In the genomic region with DNA sequence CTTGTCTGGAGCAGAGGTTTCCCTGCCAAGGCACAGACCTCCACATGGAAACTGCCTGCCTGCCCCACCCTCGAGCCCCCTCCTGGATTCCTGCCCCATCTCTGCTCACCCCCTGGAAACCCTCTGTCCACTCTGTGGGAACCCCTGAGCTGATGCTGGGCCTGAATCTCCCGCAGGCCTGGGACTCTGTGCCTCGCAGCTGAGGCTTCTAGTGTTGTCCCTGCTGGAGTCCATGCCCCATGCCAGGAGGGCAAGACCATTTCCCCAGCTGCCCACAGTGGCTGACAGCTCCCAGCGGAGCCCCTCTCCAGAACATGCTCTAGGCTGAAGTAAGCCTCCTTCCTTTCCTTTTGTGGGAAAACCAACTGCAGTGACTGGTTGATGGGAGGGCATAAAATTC, we compare ENCODE assay signal across 24 cellular contexts. TPM values are rescaled to one million over a fixed set of nuclear protein-coding genes. Genes with fewer than 3 reads are reported as not detected.
"Had no signal": no experiment of that assay in that cellular context is flagged by ENCODE, and none has a peak within 500 bp of the region (broad histone marks: within the 10 kb centered on the region; RNA-seq: fewer than 3 reads in every experiment).

No MANE protein-coding gene starts in this region.

- H3K9me3 Mint-ChIP-seq: activated B cell treated with CpG ODN at 0.5 μM for 24 hours; activated CD8-positive, alpha-beta T cell treated with anti-CD3 and anti-CD28 coated beads for 36 hours; activated naive CD4-positive, alpha-beta T cell treated with anti-CD3 and anti-CD28 coated beads, Interleukin-2, amount 50 U/mL, for 24 hours; activated naive CD8-positive, alpha-beta T cell treated with anti-CD3 and anti-CD28 coated beads, Interleukin-2, amount 50 U/mL, for 24 hours; activated T-cell treated with anti-CD3 and anti-CD28 coated beads, Interleukin-2, amount 50 U/mL, for 4 hours; activated T-helper 17 cell treated with anti-CD3 and anti-CD28 coated beads, Interleukin-2, amount 50 U/mL, for 72 hours; effector memory CD8-positive, alpha-beta T cell; naive B cell; T-helper 2 cell treated with Interferon-gamma antibody and Interleukin-4, amounts not matched to agents 5 μg/mL and 100 μg/mL, for 36 hours; type B pancreatic cell had no signal

- H3K27me3 ChIP-seq: colonic mucosa, heart right ventricle, right atrium auricular region, spleen, uterus had no signal

- H3K36me3 ChIP-seq: colonic mucosa, heart right ventricle, left ventricle myocardium inferior, right atrium auricular region, spleen, uterus had no signal

- H3K4me3 Mint-ChIP-seq: activated B cell treated with CpG ODN at 0.5 μM for 24 hours; activated CD8-positive, alpha-beta T cell treated with anti-CD3 and anti-CD28 coated beads for 36 hours; activated naive CD4-positive, alpha-beta T cell treated with anti-CD3 and anti-CD28 coated beads, Interleukin-2, amount 50 U/mL, for 24 hours; activated naive CD8-positive, alpha-beta T cell treated with anti-CD3 and anti-CD28 coated beads, Interleukin-2, amount 50 U/mL, for 24 hours; activated T-cell treated with anti-CD3 and anti-CD28 coated beads, Interleukin-2, amount 50 U/mL, for 4 hours; activated T-helper 17 cell treated with anti-CD3 and anti-CD28 coated beads, Interleukin-2, amount 50 U/mL, for 72 hours; effector memory CD8-positive, alpha-beta T cell; naive B cell; T-helper 2 cell treated with Interferon-gamma antibody and Interleukin-4, amounts not matched to agents 5 μg/mL and 100 μg/mL, for 36 hours; type B pancreatic cell had no signal

- H3K36me3 Mint-ChIP-seq: naive B cell had no signal

- H3K27me3 Mint-ChIP-seq: activated CD8-positive, alpha-beta T cell treated with anti-CD3 and anti-CD28 coated beads for 36 hours; activated naive CD4-positive, alpha-beta T cell treated with anti-CD3 and anti-CD28 coated beads, Interleukin-2, amount 50 U/mL, for 24 hours; type B pancreatic cell had no signal

- H3K27ac Mint-ChIP-seq: activated B cell treated with CpG ODN at 0.5 μM for 24 hours; activated CD8-positive, alpha-beta T cell treated with anti-CD3 and anti-CD28 coated beads for 36 hours; activated naive CD4-positive, alpha-beta T cell treated with anti-CD3 and anti-CD28 coated beads, Interleukin-2, amount 50 U/mL, for 24 hours; activated naive CD8-positive, alpha-beta T cell treated with anti-CD3 and anti-CD28 coated beads, Interleukin-2, amount 50 U/mL, for 24 hours; activated T-helper 17 cell treated with anti-CD3 and anti-CD28 coated beads, Interleukin-2, amount 50 U/mL, for 72 hours; effector memory CD8-positive, alpha-beta T cell; naive B cell; T-helper 2 cell treated with Interferon-gamma antibody and Interleukin-4, amounts not matched to agents 5 μg/mL and 100 μg/mL, for 36 hours; type B pancreatic cell had no signal

- H3K4me3 ChIP-seq: colonic mucosa, heart right ventricle, left ventricle myocardium inferior, lung, right atrium auricular region, spleen, uterus had no signal

- DNase-seq: activated B cell treated with CpG ODN at 0.5 μM for 24 hours; activated CD4-positive, alpha-beta T cell treated with anti-CD3 and anti-CD28 coated beads, Interleukin-2, amount 50 U/mL, for 1 hour; activated CD8-positive, alpha-beta T cell treated with anti-CD3 and anti-CD28 coated beads for 36 hours; activated gamma-delta T cell treated with Interleukin-2 at 50 U/mL for 16 hours; activated naive CD8-positive, alpha-beta T cell treated with anti-CD3 and anti-CD28 coated beads, Interleukin-2, amount 50 U/mL, for 24 hours; activated T-cell treated with anti-CD3 and anti-CD28 coated beads, Interleukin-2, amount 50 U/mL, for 4 hours; colonic mucosa; effector memory CD8-positive, alpha-beta T cell; heart right ventricle; kidney glomerular epithelial cell; left ventricle myocardium inferior; mesendoderm; naive B cell; spleen; stimulated activated naive CD4-positive, alpha-beta T cell treated with Interleukin-2 at 50 U/mL for 16 hours; T-helper 1 cell; uterus had no signal

- H3K4me1 Mint-ChIP-seq: activated B cell treated with CpG ODN at 0.5 μM for 24 hours; activated naive CD4-positive, alpha-beta T cell treated with anti-CD3 and anti-CD28 coated beads, Interleukin-2, amount 50 U/mL, for 24 hours; activated naive CD8-positive, alpha-beta T cell treated with anti-CD3 and anti-CD28 coated beads, Interleukin-2, amount 50 U/mL, for 24 hours; naive B cell had no signal

- H3K4me1 ChIP-seq: colonic mucosa, right atrium auricular region, spleen, uterus had no signal

- H3K27ac ChIP-seq: colonic mucosa, heart right ventricle, left ventricle myocardium inferior, right atrium auricular region, spleen, uterus had no signal

- ATAC-seq: activated CD8-positive, alpha-beta T cell treated with anti-CD3 and anti-CD28 coated beads for 36 hours; activated naive CD8-positive, alpha-beta T cell treated with anti-CD3 and anti-CD28 coated beads, Interleukin-2, amount 50 U/mL, for 24 hours; activated T-cell treated with anti-CD3 and anti-CD28 coated beads, Interleukin-2, amount 50 U/mL, for 4 hours; activated T-helper 17 cell treated with anti-CD3 and anti-CD28 coated beads, Interleukin-2, amount 50 U/mL, for 72 hours; effector memory CD8-positive, alpha-beta T cell had no signal

- H3K9me3 ChIP-seq: colonic mucosa, heart right ventricle, left ventricle myocardium inferior, right atrium auricular region, spleen, uterus had no signal

RNA-seq across cellular contexts. Expression of a gene that starts 46.9 kb away (rescaled TPM):
- total RNA-seq: endothelial cell of umbilical vein had no signal
